9 cellular contexts compared by ENCODE assay signal in the genomic region with DNA sequence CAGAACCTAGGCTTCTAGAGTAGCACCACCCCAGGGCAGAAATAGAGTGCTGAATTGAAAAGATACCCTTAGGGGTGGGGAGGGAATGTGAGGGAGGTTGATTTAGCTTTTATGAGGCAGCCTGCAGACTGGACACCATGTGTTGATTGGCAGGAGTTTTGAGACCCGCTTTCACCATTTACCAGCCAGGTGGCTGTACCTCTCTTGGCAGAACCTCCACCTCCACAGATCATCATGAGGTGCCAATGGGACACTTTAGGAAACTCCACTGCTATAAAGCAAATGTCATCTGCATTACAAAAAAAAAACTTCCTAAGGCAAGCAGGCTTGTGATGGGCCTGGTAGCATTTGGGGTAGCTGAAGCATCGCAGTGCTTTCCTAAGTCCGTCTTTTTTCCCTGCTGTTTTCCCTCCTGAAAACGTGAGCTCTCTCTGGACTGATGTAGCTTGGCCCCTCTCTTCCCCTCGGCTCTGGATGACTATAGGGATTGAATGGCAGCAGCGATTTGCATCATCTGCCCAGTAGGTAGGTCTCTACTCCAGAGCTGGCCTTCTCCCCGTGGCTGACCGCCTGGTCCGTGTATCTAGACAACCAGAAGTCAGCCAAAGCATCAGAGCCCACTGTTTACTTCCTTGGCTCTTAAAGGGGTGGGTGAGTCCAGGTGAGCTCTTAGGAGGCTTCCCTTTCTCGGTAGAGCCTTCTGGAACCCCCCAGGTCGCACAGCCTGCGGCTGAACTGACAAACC. TPM values are rescaled to one million over a fixed set of nuclear protein-coding genes. Genes with fewer than 3 reads are reported as not detected.
DNase-seq lines count a peak whose midpoint lies in the region; ATAC-seq and TF ChIP-seq lines count a peak whose summit lies in the region.
"Had no signal": no experiment of that assay in that cellular context is flagged by ENCODE, and none has a peak within 500 bp of the region (broad histone marks: within the 10 kb centered on the region; RNA-seq: fewer than 3 reads in every experiment).

No MANE protein-coding gene starts in this region.

- peak overlapping the region; percentile 61 for H3K4me3 ChIP-seq in BE2C (ENCODE audit: low read depth, low read length)
- peak overlapping the region; percentile 80 for H3K4me3 ChIP-seq in Loucy (ENCODE audit: low read length, poor library complexity, severe bottlenecking)
- peak overlapping the region in 57 of 59 donors; percentile 59 to 91 (median 79) for H3K4me3 ChIP-seq in dorsolateral prefrontal cortex

- no peaks in the 10 kb centered on the region for H3F3A ChIP-seq in Loucy (ENCODE audit: low read depth)

- no peaks in the 10 kb centered on the region for H3K79me2 ChIP-seq in Loucy (ENCODE audit: insufficient read depth, low read length)

- peak overlapping the region; percentile 93 for H3K4me2 ChIP-seq in Loucy (ENCODE audit: low read depth, low read length, poor library complexity, severe bottlenecking)

- no peak overlapping the region for H2AFZ ChIP-seq in Loucy (ENCODE audit: low read length)

- H3K9me3 Mint-ChIP-seq in natural killer cell treated with Interleukin-12 subunit alpha and Interleukin-12 subunit beta and Interleukin-15 and Interleukin-18, amount 100 ng/mL, for 72 hours, result no peaks in the 10 kb centered on the region

- H3K36me3 ChIP-seq in BE2C (peaks cover 21% of the 10 kb centered on the region), Loucy (ENCODE audit: insufficient read depth, low read length) (no peaks in the 10 kb centered on the region; the same call in 1 of the 2 replicates)

- TF ChIP-seq CTCF in BE2C (IDR thresholded peaks at IDR 0.05; ENCODE audit: low read depth, low read length), result no peak
- no peak for TF ChIP-seq CTCF in Loucy (conservative IDR thresholded peaks at IDR 0.05; ENCODE audit: low read length)
- TF ChIP-seq CTCF in dorsolateral prefrontal cortex (IDR thresholded peaks at IDR 0.05 in 54 of 56, conservative IDR thresholded peaks at IDR 0.05 in 2 of 56; ENCODE audit: low read depth in 1 of 56, partially characterized antibody in 56 of 56), result no peak

- peak overlapping the region; percentile 85 for H3K9ac ChIP-seq in Loucy (ENCODE audit: low read depth, low read length, poor library complexity, severe bottlenecking)

- intact Hi-C loops in dorsolateral prefrontal cortex (cut with DNase I), result loop anchor here (10.0 kb wide), 3 partner anchors 212 to 482 kb away; partner anchors contain the start of genes ADAMTS14 (in 1 of the 2) and EIF4EBP2 (in 1 of the 2)

- DNase-seq in BE2C (no peak), dorsolateral prefrontal cortex (peak in 1 of 10 donors; percentile 29), NK-92 (lab: John Stamatoyannopoulos, UW; ENCODE audit: unreplicated experiment) (no peak), NCI-H2171 treated with DMSO at 0.1 percent for 48 hours (lab: John Stamatoyannopoulos, UW) (no peak), NCI-H345 (lab: John Stamatoyannopoulos, UW) (no peak), NCI-H2029 treated with DMSO at 0.1 percent for 48 hours (lab: John Stamatoyannopoulos, UW) (no peak)
- no peak for DNase-seq in natural killer cell treated with Interleukin-12 subunit alpha and Interleukin-12 subunit beta and Interleukin-15 and Interleukin-18, amount 100 ng/mL, for 72 hours (ENCODE audit: low spot score)
- DNase-seq: NCI-H446 had no signal

- no peaks in the 10 kb centered on the region for H4K20me1 ChIP-seq in Loucy (ENCODE audit: insufficient read depth, low read length, poor library complexity, severe bottlenecking)

- H3K9me3 ChIP-seq in BE2C, result no peaks in the 10 kb centered on the region
- H3K9me3 ChIP-seq in Loucy (ENCODE audit: insufficient read depth, low read depth, low read length), result no peaks in the 10 kb centered on the region

- H3K27me3 ChIP-seq in BE2C (no peaks in the 10 kb centered on the region), Loucy (ENCODE audit: insufficient read depth, low read length, poor library complexity, severe bottlenecking) (no peaks in the 10 kb centered on the region), dorsolateral prefrontal cortex (no peaks in the 10 kb centered on the region)

- peak overlapping the region; percentile 51 to 65 for H3K27ac Mint-ChIP-seq in natural killer cell treated with Interleukin-12 subunit alpha and Interleukin-12 subunit beta and Interleukin-15 and Interleukin-18, amount 100 ng/mL, for 72 hours

- peak overlapping the region; percentile 83 for H3K4me3 Mint-ChIP-seq in natural killer cell treated with Interleukin-12 subunit alpha and Interleukin-12 subunit beta and Interleukin-15 and Interleukin-18, amount 100 ng/mL, for 72 hours

- no peak for ATAC-seq in natural killer cell treated with Interleukin-12 subunit alpha and Interleukin-12 subunit beta and Interleukin-15 and Interleukin-18, amount 100 ng/mL, for 72 hours

- no peaks in the 10 kb centered on the region for H3K36me3 Mint-ChIP-seq in natural killer cell treated with Interleukin-12 subunit alpha and Interleukin-12 subunit beta and Interleukin-15 and Interleukin-18, amount 100 ng/mL, for 72 hours

- H3K27me3 Mint-ChIP-seq in natural killer cell treated with Interleukin-12 subunit alpha and Interleukin-12 subunit beta and Interleukin-15 and Interleukin-18, amount 100 ng/mL, for 72 hours, result no peaks in the 10 kb centered on the region

- H3K4me1 ChIP-seq in BE2C (peaks cover 26% of the 10 kb centered on the region), Loucy (ENCODE audit: insufficient read depth, low read length, poor library complexity, severe bottlenecking) (peaks cover 15% of the 10 kb centered on the region)

- H3K9me2 ChIP-seq in Loucy (replicated peaks; ENCODE audit: low read depth, low read length), result no peaks in the 10 kb centered on the region

- H3K27ac ChIP-seq in dorsolateral prefrontal cortex, result peak overlapping the region in 56 of 59 donors; percentile 80 to 99 (median 92)

- peaks cover 8 to 13% of the 10 kb centered on the region in 2 donors for H3K4me1 Mint-ChIP-seq in natural killer cell treated with Interleukin-12 subunit alpha and Interleukin-12 subunit beta and Interleukin-15 and Interleukin-18, amount 100 ng/mL, for 72 hours (ENCODE audit: low read depth in 2 of 2)

RNA-seq across cellular contexts. Expression of gene PCBD1, which starts 1.3 kb away (rescaled TPM):
- 93.5 TPM for polyA plus RNA-seq in BE2C (2012; ENCODE audit: insufficient read depth, insufficient read length, low read depth)
- 100 to 1,000 TPM in 2 of 120 experiments, 10 to 100 TPM in 118; 24.9 to 108 (median 47.5) TPM for total RNA-seq in dorsolateral prefrontal cortex
- total RNA-seq in natural killer cell treated with Interleukin-12 subunit alpha and Interleukin-12 subunit beta and Interleukin-15 and Interleukin-18, amount 100 ng/mL, for 72 hours, result 10 to 100 TPM; 32.6 to 44.9 TPM
